Comparison of ENCODE assay signal across 26 cellular contexts in the genomic region with DNA sequence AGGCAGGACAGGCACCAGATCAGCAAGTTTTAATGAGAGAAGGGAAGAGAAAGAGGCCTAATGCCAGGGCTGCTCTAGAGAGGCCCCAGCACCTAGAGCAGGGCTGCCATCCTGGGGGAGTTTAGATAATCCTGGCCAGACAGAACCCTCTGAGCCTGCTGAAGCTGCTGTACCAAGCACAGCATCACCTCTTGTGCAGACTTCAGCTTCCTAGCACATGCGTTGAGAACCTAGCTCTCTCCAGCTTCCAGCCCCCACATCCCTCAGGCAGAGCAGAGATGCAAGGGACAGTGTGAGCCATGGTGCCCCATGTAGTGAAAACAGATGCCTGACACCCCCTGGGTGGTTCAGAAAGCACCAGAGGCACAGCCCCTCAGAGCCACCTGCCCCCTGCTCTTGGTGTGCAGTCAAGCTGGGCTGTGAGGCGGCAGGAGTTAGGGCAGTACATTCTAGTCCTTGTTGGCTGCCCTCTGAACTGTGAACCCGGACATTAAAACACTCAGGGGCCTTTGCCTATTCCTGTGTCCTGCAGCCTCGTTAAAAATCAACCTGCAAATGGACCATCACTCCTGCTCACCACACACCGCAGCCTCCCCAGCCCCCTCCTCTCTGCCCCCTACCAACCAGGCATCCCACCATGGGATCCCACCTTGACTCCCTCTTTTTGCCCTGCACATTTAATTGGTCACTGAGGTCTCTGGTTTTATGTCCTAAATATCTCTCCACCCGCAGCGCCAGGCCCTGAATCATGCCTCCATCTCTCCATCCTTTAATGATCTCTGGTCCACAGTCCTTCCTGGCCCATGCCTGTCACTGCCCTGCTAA. TPM values are rescaled to one million over a fixed set of nuclear protein-coding genes. Genes with fewer than 3 reads are reported as not detected.
A peak's percentile ranks its signal among the peaks of the same experiment; 100 is the strongest.
DNase-seq lines count a peak whose midpoint lies in the region; ATAC-seq and TF ChIP-seq lines count a peak whose summit lies in the region.
"Had no signal": no experiment of that assay in that cellular context is flagged by ENCODE, and none has a peak within 500 bp of the region (broad histone marks: within the 10 kb centered on the region; RNA-seq: fewer than 3 reads in every experiment).

No MANE protein-coding gene starts in this region.

- no peak overlapping the region for H2BK120ac ChIP-seq in trophoblast cell (ENCODE audit: insufficient read depth, low read length, poor library complexity)

- H3K4me3 ChIP-seq in right atrium auricular region (no peak overlapping the region), trophoblast cell (ENCODE audit: low read depth, low read length) (no peak overlapping the region)
- no peak overlapping the region for H3K4me3 ChIP-seq in CD8-positive, alpha-beta memory T cell (ENCODE audit: low read length)
- H3K4me3 ChIP-seq: skin epidermis, suprapubic skin had no signal

- H3K79me1 ChIP-seq in trophoblast cell (ENCODE audit: low read length) = no peaks in the 10 kb centered on the region

- H3K79me2 ChIP-seq in trophoblast cell (ENCODE audit: control insufficient read depth, insufficient read depth, low read length, poor library complexity) = no peaks in the 10 kb centered on the region

- H2BK12ac ChIP-seq in trophoblast cell (ENCODE audit: low read length) = no peak overlapping the region

- no peak overlapping the region for H2AK5ac ChIP-seq in trophoblast cell (ENCODE audit: low read length)

- no peaks in the 10 kb centered on the region for H3K36me3 ChIP-seq in right atrium auricular region
- H3K36me3 ChIP-seq in CD8-positive, alpha-beta memory T cell (ENCODE audit: insufficient read depth, low read length) = no peaks in the 10 kb centered on the region
- H3K36me3 ChIP-seq in trophoblast cell (ENCODE audit: control insufficient read depth in 1 of 2, insufficient read depth in 2 of 2, low read length in 2 of 2) = no peaks in the 10 kb centered on the region
- H3K36me3 ChIP-seq: suprapubic skin had no signal

- H3K9me3 ChIP-seq in right atrium auricular region = no peaks in the 10 kb centered on the region
- no peaks in the 10 kb centered on the region for H3K9me3 ChIP-seq in CD8-positive, alpha-beta memory T cell (ENCODE audit: low read length)
- H3K9me3 ChIP-seq in trophoblast cell (ENCODE audit: insufficient read depth, low read depth, low read length) = no peaks in the 10 kb centered on the region
- H3K9me3 ChIP-seq: suprapubic skin had no signal

- H3K27me3 ChIP-seq in right atrium auricular region (no peaks in the 10 kb centered on the region), trophoblast cell (ENCODE audit: insufficient read depth, low read length) (no peaks in the 10 kb centered on the region)
- no peaks in the 10 kb centered on the region for H3K27me3 ChIP-seq in CD8-positive, alpha-beta memory T cell (ENCODE audit: insufficient read depth, low read length, poor library complexity, severe bottlenecking)
- H3K27me3 ChIP-seq: suprapubic skin had no signal

- WGBS in trophoblast cell (ENCODE audit: extremely low coverage, insufficient coverage, insufficient read length) = no CpG with 5 or more reads among the region's 7 CpGs

- ATAC-seq in Right ventricle myocardium superior (ENCODE audit: poor library complexity) (no peak), left lobe of liver (no peak)
- ATAC-seq: esophagus mucosa, Panc1 had no signal

- no peak overlapping the region for H3K4me2 ChIP-seq in trophoblast cell (ENCODE audit: low read length)

- DNase-seq in right atrium auricular region (ENCODE audit: low spot score) = peak; percentile 30
- no peak for DNase-seq in Right ventricle myocardium superior
- peak; percentile 27 for DNase-seq in left lobe of liver (ENCODE audit: low spot score)
- DNase-seq in mesenteric fat pad (ENCODE audit: low spot score) = no peak
- DNase-seq in CD8-positive, alpha-beta memory T cell = no peak
- no peak for DNase-seq in trophoblast cell
- DNase-seq: activated CD4-positive, alpha-beta T cell treated with anti-CD3 and anti-CD28 coated beads for 4 hours; activated T-cell treated with anti-CD3 and anti-CD28 coated beads, Interleukin-2, amount 50 U/mL, for 24 hours; AML-193; CD4-positive, CD25-positive, alpha-beta regulatory T cell; foreskin fibroblast; HCEC 1CT; kidney; midbrain; naive B cell; NCI-H1417 treated with DMSO at 0.1 percent for 48 hours; NCI-H226; SHP77; stimulated activated naive CD4-positive, alpha-beta T cell treated with Interleukin-2 at 50 U/mL for 16 hours had no signal

- no peak overlapping the region for H4K91ac ChIP-seq in trophoblast cell (ENCODE audit: low read depth, low read length)

- H3K36me3 Mint-ChIP-seq in brain = peaks cover 17% of the 10 kb centered on the region
- H3K36me3 Mint-ChIP-seq in CD8-positive, alpha-beta memory T cell = no peaks in the 10 kb centered on the region
- H3K36me3 Mint-ChIP-seq: CD4-positive, CD25-positive, alpha-beta regulatory T cell had no signal

- no peak overlapping the region for H3K14ac ChIP-seq in trophoblast cell (ENCODE audit: low read length)

- H3K27ac ChIP-seq in right atrium auricular region = no peak overlapping the region
- no peak overlapping the region for H3K27ac ChIP-seq in CD8-positive, alpha-beta memory T cell (ENCODE audit: low read depth, low read length)
- no peak overlapping the region for H3K27ac ChIP-seq in trophoblast cell (ENCODE audit: low read depth, low read length)
- H3K27ac ChIP-seq: skin epidermis, suprapubic skin had no signal

- H3K18ac ChIP-seq in trophoblast cell (ENCODE audit: low read length) = no peak overlapping the region

- CTCF ChIA-PET in CD8-positive, alpha-beta memory T cell (lab: Charles Lee) = no interaction called here

- H3K4ac ChIP-seq in trophoblast cell (ENCODE audit: low read depth, low read length) = no peak overlapping the region

- H3K4me1 ChIP-seq in right atrium auricular region (no peaks in the 10 kb centered on the region), trophoblast cell (ENCODE audit: control insufficient read depth in 1 of 2, insufficient read depth in 2 of 2, low read length in 2 of 2) (no peaks in the 10 kb centered on the region)
- no peaks in the 10 kb centered on the region for H3K4me1 ChIP-seq in CD8-positive, alpha-beta memory T cell (ENCODE audit: insufficient read depth, low read length)
- H3K4me1 ChIP-seq: suprapubic skin had no signal

- no peak overlapping the region for H3K23ac ChIP-seq in trophoblast cell (ENCODE audit: low read length)

- H3K27ac Mint-ChIP-seq in brain = peak overlapping the region; percentile 71 to 94 (median 92)
- H3K27ac Mint-ChIP-seq in CD8-positive, alpha-beta memory T cell = no peak overlapping the region
- H3K27ac Mint-ChIP-seq: activated T-cell treated with anti-CD3 and anti-CD28 coated beads, Interleukin-2, amount 50 U/mL, for 24 hours; CD4-positive, CD25-positive, alpha-beta regulatory T cell had no signal

- no peak for TF ChIP-seq CTCF in right atrium auricular region (IDR thresholded peaks at IDR 0.05)
- no peak for TF ChIP-seq CTCF in brain (conservative IDR thresholded peaks at IDR 0.05)

- no peak overlapping the region for H2BK5ac ChIP-seq in trophoblast cell (ENCODE audit: low read depth, low read length, poor library complexity)

- no peak overlapping the region for H2AFZ ChIP-seq in trophoblast cell (ENCODE audit: insufficient read depth, low read length, poor library complexity)

- no peak overlapping the region for H4K12ac ChIP-seq in trophoblast cell (ENCODE audit: low read depth, low read length)

- H4K8ac ChIP-seq in trophoblast cell (ENCODE audit: low read depth, low read length) = no peak overlapping the region

- POLR2A ChIA-PET in CD8-positive, alpha-beta memory T cell (lab: Charles Lee) = no interaction called here

- H3K9ac ChIP-seq in trophoblast cell (ENCODE audit: low read length) = no peak overlapping the region

- intact Hi-C loops in Right ventricle myocardium superior (cut with DNase I) = no loop called here

- H3K4me1 Mint-ChIP-seq in brain = peaks cover 60% of the 10 kb centered on the region
- H3K4me1 Mint-ChIP-seq in CD8-positive, alpha-beta memory T cell = no peaks in the 10 kb centered on the region
- H3K4me1 Mint-ChIP-seq: CD4-positive, CD25-positive, alpha-beta regulatory T cell had no signal

- peak overlapping the region in 3 of 5 experiments; percentile 17 to 61 (median 54) for H3K4me3 Mint-ChIP-seq in brain
- H3K4me3 Mint-ChIP-seq in CD8-positive, alpha-beta memory T cell = no peak overlapping the region
- H3K4me3 Mint-ChIP-seq: activated T-cell treated with anti-CD3 and anti-CD28 coated beads, Interleukin-2, amount 50 U/mL, for 24 hours had no signal

- H3K27me3 Mint-ChIP-seq in brain = peaks cover under 1% of the 10 kb centered on the region
- H3K27me3 Mint-ChIP-seq in CD8-positive, alpha-beta memory T cell = peaks cover 2 to 7% of the 10 kb centered on the region in 2 donors
- H3K27me3 Mint-ChIP-seq: activated T-cell treated with anti-CD3 and anti-CD28 coated beads, Interleukin-2, amount 50 U/mL, for 24 hours; naive B cell had no signal

- no peaks in the 10 kb centered on the region for H3K9me3 Mint-ChIP-seq in brain
- H3K9me3 Mint-ChIP-seq in CD8-positive, alpha-beta memory T cell = no peaks in the 10 kb centered on the region
- H3K9me3 Mint-ChIP-seq: activated T-cell treated with anti-CD3 and anti-CD28 coated beads, Interleukin-2, amount 50 U/mL, for 24 hours; CD4-positive, CD25-positive, alpha-beta regulatory T cell had no signal

RNA-seq across cellular contexts. Expression of a gene that starts 52.6 kb away (rescaled TPM):
- 1 to 10 TPM; 1.1 to 1.4 TPM for total RNA-seq in right atrium auricular region
- total RNA-seq in Right ventricle myocardium superior = 2.0 TPM
- 67.0 TPM for polyA plus RNA-seq in brain (ENCODE audit: insufficient read depth, low read depth, low replicate concordance)
- total RNA-seq in left lobe of liver = 0.33 TPM
- 3.3 TPM for total RNA-seq in mesenteric fat pad
- 1 to 10 TPM in 1 of 2 experiments, under 1 TPM in 1; 0.74 to 1.2 TPM for total RNA-seq in CD8-positive, alpha-beta memory T cell
- polyA plus RNA-seq in CD8-positive, alpha-beta memory T cell = 0.18 TPM
- polyA plus RNA-seq in trophoblast cell (2013) = 0.56 and 0.63 TPM in 2 replicates
- total RNA-seq: LHCN-M2, osteoblast had no signal

Comparison
In these comparisons a context has a peak if more than half of its experiments do, and no peak if none do; other contexts are left out.
1. DNase-seq: peak in right atrium auricular region (single experiment) and left lobe of liver (single experiment); none in Right ventricle myocardium superior (single experiment), mesenteric fat pad (single experiment), CD8-positive, alpha-beta memory T cell (0 of 5) and trophoblast cell (0 of 2).
2. H3K27ac Mint-ChIP-seq: peak in brain (5 of 5); none in CD8-positive, alpha-beta memory T cell (0 of 8).
3. H3K4me3 Mint-ChIP-seq: peak in brain (3 of 5); none in CD8-positive, alpha-beta memory T cell (0 of 7).